1 cellular context compared by ENCODE assay signal in genomic region chr7:41882745-41883527, GRCh38.
A peak's percentile ranks its signal among the peaks of the same experiment; 100 is the strongest.
TF ChIP-seq lines count a peak whose summit lies in the region.

No MANE protein-coding gene starts in this region.

TF ChIP-seq in GM12878, 131 proteins besides CTCF, POLR2A, EP300 and RAD21 (continued from another document and continues in another):
- no peak for TF ChIP-seq SMARCA5 (IDR thresholded peaks at IDR 0.05)
- peak in 1 of 2 experiments; percentile 81; a peak in 2 of 4 replicates for TF ChIP-seq ETV6 (conservative IDR thresholded peaks at IDR 0.05 in 1 of 2, IDR thresholded peaks at IDR 0.05 in 1 of 2; ENCODE audit: borderline replicate concordance in 1 of 2, low read depth in 1 of 2)
- no peak for TF ChIP-seq ZBED1 (IDR thresholded peaks at IDR 0.05; ENCODE audit: borderline replicate concordance)
- TF ChIP-seq BACH1 (IDR thresholded peaks at IDR 0.05; ENCODE audit: borderline replicate concordance) = no peak
- no peak for TF ChIP-seq USF1 (IDR thresholded peaks at IDR 0.05; ENCODE audit: borderline replicate concordance, extremely low read length, insufficient read depth, low read depth, low read length)
- TF ChIP-seq HSF1 (IDR thresholded peaks at IDR 0.05; ENCODE audit: low read depth, low read length) = no peak
- TF ChIP-seq SRF (IDR thresholded peaks at IDR 0.05; ENCODE audit: low read depth in 2 of 2, low read length in 2 of 2) = no peak
- peak in 1 of 2 experiments; percentile 48; a peak in 1 of 4 replicates for TF ChIP-seq BHLHE40 (IDR thresholded peaks at IDR 0.05; ENCODE audit: borderline replicate concordance in 1 of 2, low read depth in 2 of 2, low read length in 1 of 2)
- TF ChIP-seq ESRRA (IDR thresholded peaks at IDR 0.05; ENCODE audit: low read length) = no peak
- TF ChIP-seq ZBTB33 (IDR thresholded peaks at IDR 0.05) = no peak
- no peak for TF ChIP-seq SIX5 (IDR thresholded peaks at IDR 0.05; ENCODE audit: low read depth, low read length, severe bottlenecking)
- TF ChIP-seq TCF12 (IDR thresholded peaks at IDR 0.05; ENCODE audit: low read depth, low read length) = peak; percentile 74; the same call in 1 of the 2 replicates
- TF ChIP-seq MYB (IDR thresholded peaks at IDR 0.05; ENCODE audit: borderline replicate concordance, low read depth, low read length) = no peak
- TF ChIP-seq PBX3 (IDR thresholded peaks at IDR 0.05; ENCODE audit: insufficient replicate concordance, low read depth, low read length) = no peak
- TF ChIP-seq IRF3 (IDR thresholded peaks at IDR 0.05) = no peak
- no peak for TF ChIP-seq HDAC2 (IDR thresholded peaks at IDR 0.05)
- no peak for TF ChIP-seq CREB1 (IDR thresholded peaks at IDR 0.05; ENCODE audit: low read depth)
- TF ChIP-seq POLR2AphosphoS2 (IDR thresholded peaks at IDR 0.05; ENCODE audit: low read depth, low read length) = no peak
- no peak for TF ChIP-seq MEF2A (IDR thresholded peaks at IDR 0.05; ENCODE audit: insufficient read depth, low read depth, low read length)
- TF ChIP-seq IKZF2 (IDR thresholded peaks at IDR 0.05) = peak; percentile 73 to 74; a peak in 3 of 4 replicates
- TF ChIP-seq RUNX3 (IDR thresholded peaks at IDR 0.05; ENCODE audit: low read length) = peak; percentile 77
- TF ChIP-seq ATF7 (IDR thresholded peaks at IDR 0.05; ENCODE audit: low read depth) = peak; percentile 33; the same call in 1 of the 2 replicates
- 0 out of 2 replicates have a peak, but pooled peaks have one; percentile 35 for TF ChIP-seq IRF4 (IDR thresholded peaks at IDR 0.05; ENCODE audit: low read depth, low read length)
- no peak for TF ChIP-seq RFX5 (IDR thresholded peaks at IDR 0.05; ENCODE audit: low read depth, low read length)
- TF ChIP-seq E2F4 (IDR thresholded peaks at IDR 0.05; ENCODE audit: low read depth, low read length) = no peak
- peak; percentile 75; the same call in 1 of the 2 replicates for TF ChIP-seq BCL11A (IDR thresholded peaks at IDR 0.05; ENCODE audit: low read depth, low read length)
- TF ChIP-seq ZBTB4 (CRISPR knock-in tag; IDR thresholded peaks at IDR 0.05) = no peak
- TF ChIP-seq RB1 (IDR thresholded peaks at IDR 0.05; ENCODE audit: borderline replicate concordance) = no peak
- no peak for TF ChIP-seq ZBTB11 (CRISPR knock-in tag; IDR thresholded peaks at IDR 0.05)
- no peak for TF ChIP-seq JUND (IDR thresholded peaks at IDR 0.05; ENCODE audit: low read depth, low read length)
- TF ChIP-seq NRF1 (conservative IDR thresholded peaks at IDR 0.05; ENCODE audit: low read depth, low read length) = no peak
- no peak for TF ChIP-seq GABPA (IDR thresholded peaks at IDR 0.05; ENCODE audit: low read depth)
- TF ChIP-seq POLR2AphosphoS5 (IDR thresholded peaks at IDR 0.05; ENCODE audit: low read length) = no peak
- TF ChIP-seq MEF2B (IDR thresholded peaks at IDR 0.05; ENCODE audit: partially characterized antibody, poor library complexity, severe bottlenecking) = peak; percentile 95
- TF ChIP-seq ZNF207 (IDR thresholded peaks at IDR 0.05; ENCODE audit: borderline replicate concordance) = no peak
- TF ChIP-seq TCF7 (IDR thresholded peaks at IDR 0.05; ENCODE audit: borderline replicate concordance) = no peak
- no peak for TF ChIP-seq SKIL (IDR thresholded peaks at IDR 0.05; ENCODE audit: low read depth, poor library complexity, severe bottlenecking)
- no peak for TF ChIP-seq WRNIP1 (IDR thresholded peaks at IDR 0.05; ENCODE audit: borderline replicate concordance, low read depth, low read length)
- TF ChIP-seq NFXL1 (IDR thresholded peaks at IDR 0.05; ENCODE audit: borderline replicate concordance) = no peak
- no peak for TF ChIP-seq PKNOX1 (IDR thresholded peaks at IDR 0.05)
- no peak for TF ChIP-seq PML (IDR thresholded peaks at IDR 0.05; ENCODE audit: low read length)
- no peak for TF ChIP-seq MYC (IDR thresholded peaks at IDR 0.05; ENCODE audit: insufficient read depth, insufficient read length, insufficient replicate concordance, low read length, severe bottlenecking)
- no peak for TF ChIP-seq SREBF1 (IDR thresholded peaks at IDR 0.05; ENCODE audit: low read length)
- peak; percentile 82; the same call in 1 of the 2 replicates for TF ChIP-seq STAT3 (IDR thresholded peaks at IDR 0.05; ENCODE audit: low read depth, low read length)
- no peak for TF ChIP-seq NFYA (IDR thresholded peaks at IDR 0.05; ENCODE audit: borderline replicate concordance, low read depth, low read length)
- peak; percentile 57; the same call in 1 of the 2 replicates for TF ChIP-seq PAX5 (IDR thresholded peaks at IDR 0.05; ENCODE audit: borderline replicate concordance, low read depth, low read length)
- no peak for TF ChIP-seq HCFC1 (IDR thresholded peaks at IDR 0.05; ENCODE audit: low read length)
- TF ChIP-seq RBBP5 (conservative IDR thresholded peaks at IDR 0.05) = no peak
